ENCODE assay signal across 11 cellular contexts in genomic region chr19:763181-763580, GRCh38. TPM values are rescaled to one million over a fixed set of nuclear protein-coding genes. Genes with fewer than 3 reads are reported as not detected.
"Had no signal": no experiment of that assay in that cellular context is flagged by ENCODE, and none has a peak within 500 bp of the region (broad histone marks: within the 10 kb centered on the region; RNA-seq: fewer than 3 reads in every experiment).

No MANE protein-coding gene starts in this region.

- H3K4me3 ChIP-seq: GM23248, HAP-1 had no signal

- H3K36me3 ChIP-seq: HAP-1 had no signal

- H3K9ac ChIP-seq: GM23248 had no signal

- DNase-seq: GM23248, GOT3, H7, HFFc6, KG1 had no signal

- FAIRE-seq: HTR-8/SVneo had no signal

- ATAC-seq: HCT116 had no signal

- H3K4me1 ChIP-seq: HAP-1 had no signal

- H2AFZ ChIP-seq: GM23248 had no signal

- H3K27ac ChIP-seq: GM23248 had no signal

RNA-seq across cellular contexts. Expression of gene MISP, which starts 12.3 kb away (rescaled TPM):
- total RNA-seq: GM23248, H4 had no signal
- polyA plus RNA-seq: GM23248, IgD-negative memory B cell had no signal

RNA-seq across cellular contexts. Expression of gene PALM, which starts 54.4 kb away (rescaled TPM):
- total RNA-seq: HT-29 had no signal
- polyA plus RNA-seq: IgD-negative memory B cell had no signal

RNA-seq across cellular contexts. Expression of gene PLPPR3, which starts 58.6 kb away (rescaled TPM):
- total RNA-seq: HT-29 had no signal
- polyA plus RNA-seq: GM23248, IgD-negative memory B cell had no signal
